In genomic region chr2:221616561-221616960, GRCh38 we compare ENCODE assay signal across 18 cellular contexts. TPM values are rescaled to one million over a fixed set of nuclear protein-coding genes. Genes with fewer than 3 reads are reported as not detected.
A peak's percentile ranks its signal among the peaks of the same experiment; 100 is the strongest.
DNase-seq lines count a peak whose midpoint lies in the region; TF ChIP-seq lines count a peak whose summit lies in the region.
"Had no signal": no experiment of that assay in that cellular context is flagged by ENCODE, and none has a peak within 500 bp of the region (broad histone marks: within the 10 kb centered on the region; RNA-seq: fewer than 3 reads in every experiment).

No MANE protein-coding gene starts in this region.

- H2AFZ ChIP-seq in neural progenitor cell (replicated peaks), result peak overlapping the region; percentile 21

- no peaks in the 10 kb centered on the region for H3K79me2 ChIP-seq in neural progenitor cell (ENCODE audit: low read depth)

- no peaks in the 10 kb centered on the region for H3K36me3 Mint-ChIP-seq in HFFc6 (ENCODE audit: low read depth)
- no peaks in the 10 kb centered on the region for H3K36me3 Mint-ChIP-seq in neural progenitor cell
- H3K36me3 Mint-ChIP-seq: CD4-positive, CD25-positive, alpha-beta regulatory T cell had no signal

- H3K9me3 ChIP-seq in SJCRH30 (replicated peaks) (no peaks in the 10 kb centered on the region), neural progenitor cell (ENCODE audit: low read depth) (no peaks in the 10 kb centered on the region), prostate gland (no peaks in the 10 kb centered on the region)
- H3K9me3 ChIP-seq: BE2C had no signal

- H3K27me3 Mint-ChIP-seq in HFFc6 (ENCODE audit: insufficient read depth) (peaks cover 2% of the 10 kb centered on the region; the same call in 1 of the 2 replicates), neural progenitor cell (ENCODE audit: insufficient read depth, low read depth) (no peaks in the 10 kb centered on the region)
- H3K27me3 Mint-ChIP-seq: CD4-positive, CD25-positive, alpha-beta regulatory T cell had no signal

- no peak overlapping the region for H3K4me2 ChIP-seq in neural progenitor cell

- H3K27ac Mint-ChIP-seq in HFFc6 (no peak overlapping the region), neural progenitor cell (no peak overlapping the region)
- H3K27ac Mint-ChIP-seq: CD4-positive, CD25-positive, alpha-beta regulatory T cell; CD8-positive, alpha-beta memory T cell; IgD-negative memory B cell had no signal

- peak overlapping the region; percentile 66 for H3K27ac ChIP-seq in SJCRH30
- H3K27ac ChIP-seq in neural progenitor cell, result no peak overlapping the region
- H3K27ac ChIP-seq in prostate gland, result no peak overlapping the region

- no peaks in the 10 kb centered on the region for H3K27me3 ChIP-seq in SJCRH30
- H3K27me3 ChIP-seq in neural progenitor cell, result no peaks in the 10 kb centered on the region
- no peaks in the 10 kb centered on the region for H3K27me3 ChIP-seq in prostate gland (replicated peaks; ENCODE audit: insufficient read depth)
- H3K27me3 ChIP-seq: BE2C had no signal

- peaks cover 19% of the 10 kb centered on the region; the same call in 1 of the 2 replicates for H3K4me1 ChIP-seq in SJCRH30
- no peaks in the 10 kb centered on the region for H3K4me1 ChIP-seq in neural progenitor cell
- no peaks in the 10 kb centered on the region for H3K4me1 ChIP-seq in prostate gland (replicated peaks)
- H3K4me1 ChIP-seq: BE2C had no signal

- H4K20me1 ChIP-seq in neural progenitor cell (ENCODE audit: low read depth), result no peaks in the 10 kb centered on the region

- no peak for TF ChIP-seq CTCF in HFFc6 (IDR thresholded peaks at IDR 0.05)
- TF ChIP-seq CTCF in neural progenitor cell (IDR thresholded peaks at IDR 0.05), result no peak
- no peak for TF ChIP-seq CTCF in prostate gland (IDR thresholded peaks at IDR 0.05)

- H3K4me3 ChIP-seq in SJCRH30 (peak overlapping the region; percentile 32), neural progenitor cell (no peak overlapping the region), prostate gland (no peak overlapping the region)

- TF ChIP-seq POLR2A in prostate gland (IDR thresholded peaks at IDR 0.05), result no peak

- no peaks in the 10 kb centered on the region for H3F3A ChIP-seq in neural progenitor cell (ENCODE audit: low read depth)

- H3K36me3 ChIP-seq in SJCRH30, result no peaks in the 10 kb centered on the region
- H3K36me3 ChIP-seq in neural progenitor cell, result no peaks in the 10 kb centered on the region
- no peaks in the 10 kb centered on the region for H3K36me3 ChIP-seq in prostate gland
- H3K36me3 ChIP-seq: BE2C had no signal

- peak overlapping the region; percentile 20; the same call in 1 of the 2 replicates for H3K4me3 Mint-ChIP-seq in HFFc6
- no peak overlapping the region for H3K4me3 Mint-ChIP-seq in neural progenitor cell
- H3K4me3 Mint-ChIP-seq: CD4-positive, CD25-positive, alpha-beta regulatory T cell; CD8-positive, alpha-beta memory T cell; IgD-negative memory B cell had no signal

- WGBS in prostate gland, result 78% methylated on average over 13 of the region's 13 CpGs

- H3K9ac ChIP-seq in neural progenitor cell, result no peak overlapping the region

- peaks cover 21% of the 10 kb centered on the region; the same call in 1 of the 2 replicates for H3K4me1 Mint-ChIP-seq in HFFc6 (ENCODE audit: low read depth)
- H3K4me1 Mint-ChIP-seq in neural progenitor cell, result peaks cover 15% of the 10 kb centered on the region
- H3K4me1 Mint-ChIP-seq: CD4-positive, CD25-positive, alpha-beta regulatory T cell; CD8-positive, alpha-beta memory T cell; IgD-negative memory B cell had no signal

- intact Hi-C loops in posterior vena cava (cut with DNase I), result no loop called here
- intact Hi-C loops in prostate gland (cut with DNase I), result no loop called here

- no peak for DNase-seq in HFFc6
- peak; percentile 55 to 70 for DNase-seq in SJCRH30
- DNase-seq in neural progenitor cell (ENCODE audit: low spot score), result no peak
- DNase-seq in NCI-H2196 (lab: John Stamatoyannopoulos, UW; ENCODE audit: unreplicated experiment), result no peak
- no peak for DNase-seq in posterior vena cava (ENCODE audit: low spot score)
- no peak for DNase-seq in prostate gland (ENCODE audit: low spot score)
- DNase-seq: ACHN; BE2C; C1 segment of cervical spinal cord; CD4-positive, CD25-positive, alpha-beta regulatory T cell; CD8-positive, alpha-beta memory T cell; COR-L47; DMS153; DMS79; GDM1; GOT3; H7 had no signal

- no peaks in the 10 kb centered on the region for H3K9me3 Mint-ChIP-seq in HFFc6
- H3K9me3 Mint-ChIP-seq in neural progenitor cell, result no peaks in the 10 kb centered on the region
- H3K9me3 Mint-ChIP-seq: CD8-positive, alpha-beta memory T cell; IgD-negative memory B cell had no signal

RNA-seq across cellular contexts. Expression of gene EPHA4, which starts 44.5 kb away (rescaled TPM):
- 10 to 100 TPM; 41.4 to 65.3 (median 51.9) TPM for total RNA-seq in HFFc6 (2021; fragmentation: NEBNext Ultra II Directional; extraction: Animal tissue kit (Norgen Biotek cat#: 25700))
- 4.0 and 4.2 TPM in 2 replicates for total RNA-seq in SJCRH30 (2014; rRNA removed; shearing (Covaris generic))
- total RNA-seq in neural progenitor cell (ENCODE audit: low replicate concordance), result 300 and 323 TPM in 2 replicates
- total RNA-seq in posterior vena cava, result 10 to 100 TPM; 20.8 to 39.2 TPM
- total RNA-seq in prostate gland, result 10 to 100 TPM; 12.0 to 88.8 TPM

Comparison
In these comparisons a context has a peak if more than half of its experiments do, and no peak if none do; other contexts are left out.
1. DNase-seq: peak in SJCRH30 (2 of 2); none in HFFc6 (single experiment), neural progenitor cell (single experiment), NCI-H2196 (single experiment), posterior vena cava (single experiment) and prostate gland (single experiment).